In the genomic region with DNA sequence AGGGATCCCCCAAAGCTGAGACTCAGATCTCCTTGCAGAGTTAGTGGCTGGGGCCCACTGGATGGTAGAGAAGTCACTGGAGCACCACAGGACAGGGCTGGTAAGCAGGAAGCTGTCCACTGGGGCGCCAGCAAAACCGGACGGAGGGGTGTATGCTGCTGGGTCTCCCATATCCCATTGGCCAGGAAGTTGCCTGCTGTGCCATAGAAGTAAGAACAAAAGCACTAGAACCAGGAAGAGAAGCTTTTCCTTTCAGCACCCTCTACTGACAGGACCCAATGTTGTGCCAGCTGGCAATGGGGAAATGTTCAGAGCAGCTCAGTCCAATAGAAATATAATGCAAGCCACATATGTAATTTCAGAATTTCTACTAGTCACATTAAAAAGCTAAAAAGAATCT, we compare ENCODE assay signal across 10 cellular contexts.
DNase-seq lines count a peak whose midpoint lies in the region; ATAC-seq and TF ChIP-seq lines count a peak whose summit lies in the region.
"Had no signal": no experiment of that assay in that cellular context is flagged by ENCODE, and none has a peak within 500 bp of the region (broad histone marks: within the 10 kb centered on the region; RNA-seq: fewer than 3 reads in every experiment).

No MANE protein-coding gene starts in this region.

- no peak overlapping the region for H3K4me2 ChIP-seq in OCI-LY7 (ENCODE audit: low read length)

- no peaks in the 10 kb centered on the region for H3K4me1 ChIP-seq in OCI-LY7 (ENCODE audit: insufficient read depth, low read length, poor library complexity, severe bottlenecking)
- peaks cover 21% of the 10 kb centered on the region for H3K4me1 ChIP-seq in left ventricle myocardium inferior
- no peaks in the 10 kb centered on the region for H3K4me1 ChIP-seq in naive thymus-derived CD4-positive, alpha-beta T cell (ENCODE audit: control insufficient read depth in 2 of 2, insufficient read depth in 2 of 2, low read length in 2 of 2)

- H3K4me3 ChIP-seq in OCI-LY7 (ENCODE audit: low read depth, low read length, poor library complexity, severe bottlenecking) (no peak overlapping the region), left ventricle myocardium inferior (no peak overlapping the region)
- no peak overlapping the region for H3K4me3 ChIP-seq in naive thymus-derived CD4-positive, alpha-beta T cell (ENCODE audit: low read length)

- H3K79me2 ChIP-seq in OCI-LY7 (ENCODE audit: insufficient read depth, low read depth, low read length): no peaks in the 10 kb centered on the region

- DNase-seq in A172 (ENCODE audit: low spot score) (peak; percentile 75), HFFc6 (no peak), OCI-LY7 (ENCODE audit: low spot score) (peak; percentile 1), left ventricle myocardium inferior (peak; percentile 19)
- DNase-seq in stimulated activated CD4-positive, alpha-beta T cell treated with anti-CD3 and anti-CD28 coated beads, Interleukin-15, amount 100 ng/mL, for 24 hours: no peak
- no peak for DNase-seq in activated naive CD8-positive, alpha-beta T cell treated with anti-CD3 and anti-CD28 coated beads, Interleukin-2, amount 50 U/mL, for 24 hours
- DNase-seq in naive thymus-derived CD4-positive, alpha-beta T cell: no peak
- no peak for DNase-seq in stimulated activated CD4-positive, alpha-beta T cell treated with anti-CD3 and anti-CD28 coated beads, Interleukin-4, amount 100 ng/mL, for 24 hours
- DNase-seq: CD4-positive, CD25-positive, alpha-beta regulatory T cell; stimulated activated CD4-positive, alpha-beta T cell treated with anti-CD3 and anti-CD28 coated beads, Interleukin-4, amount 100 ng/mL, for 4 hours had no signal

- no peaks in the 10 kb centered on the region for H3K36me3 Mint-ChIP-seq in HFFc6 (ENCODE audit: low read depth)
- no peaks in the 10 kb centered on the region for H3K36me3 Mint-ChIP-seq in activated naive CD8-positive, alpha-beta T cell treated with anti-CD3 and anti-CD28 coated beads, Interleukin-2, amount 50 U/mL, for 24 hours (ENCODE audit: low read depth)
- no peaks in the 10 kb centered on the region for H3K36me3 Mint-ChIP-seq in naive thymus-derived CD4-positive, alpha-beta T cell
- H3K36me3 Mint-ChIP-seq: CD4-positive, CD25-positive, alpha-beta regulatory T cell had no signal

- intact Hi-C loops in OCI-LY7 (cut with micrococcal nuclease; ENCODE audit: unreplicated experiment) (no loop called here), left ventricle myocardium inferior (cut with micrococcal nuclease) (no loop called here)
- intact Hi-C loops in naive thymus-derived CD4-positive, alpha-beta T cell (cut with micrococcal nuclease): no loop called here

- peaks cover 24% of the 10 kb centered on the region for H3K27me3 Mint-ChIP-seq in HFFc6 (ENCODE audit: insufficient read depth)
- peaks cover 5% of the 10 kb centered on the region for H3K27me3 Mint-ChIP-seq in activated naive CD8-positive, alpha-beta T cell treated with anti-CD3 and anti-CD28 coated beads, Interleukin-2, amount 50 U/mL, for 24 hours
- H3K27me3 Mint-ChIP-seq in naive thymus-derived CD4-positive, alpha-beta T cell: peaks cover 10 to 25% (median 23%) of the 10 kb centered on the region in 5 donors

- H3K27ac ChIP-seq in OCI-LY7 (ENCODE audit: low read depth, low read length, poor library complexity, severe bottlenecking): no peak overlapping the region
- no peak overlapping the region for H3K27ac ChIP-seq in left ventricle myocardium inferior (replicated peaks)
- H3K27ac ChIP-seq in naive thymus-derived CD4-positive, alpha-beta T cell (ENCODE audit: low read depth, low read length): no peak overlapping the region

- no peaks in the 10 kb centered on the region for H3K27me3 ChIP-seq in left ventricle myocardium inferior (ENCODE audit: low read depth)
- H3K27me3 ChIP-seq in naive thymus-derived CD4-positive, alpha-beta T cell (ENCODE audit: control insufficient read depth in 2 of 2, insufficient read depth in 2 of 2, low read length in 2 of 2): no peaks in the 10 kb centered on the region

- no peak overlapping the region for H3K4me3 Mint-ChIP-seq in HFFc6
- no peak overlapping the region for H3K4me3 Mint-ChIP-seq in activated naive CD8-positive, alpha-beta T cell treated with anti-CD3 and anti-CD28 coated beads, Interleukin-2, amount 50 U/mL, for 24 hours
- no peak overlapping the region for H3K4me3 Mint-ChIP-seq in naive thymus-derived CD4-positive, alpha-beta T cell
- H3K4me3 Mint-ChIP-seq: CD4-positive, CD25-positive, alpha-beta regulatory T cell had no signal

- CTCF ChIA-PET in OCI-LY7 (lab: Charles Lee; ENCODE audit: unreplicated experiment): no interaction called here
- CTCF ChIA-PET in naive thymus-derived CD4-positive, alpha-beta T cell (lab: Charles Lee): no interaction called here

- H4K20me1 ChIP-seq in OCI-LY7 (ENCODE audit: insufficient read depth, low read length): no peaks in the 10 kb centered on the region

- no peak overlapping the region for H3K27ac Mint-ChIP-seq in HFFc6
- H3K27ac Mint-ChIP-seq in activated naive CD8-positive, alpha-beta T cell treated with anti-CD3 and anti-CD28 coated beads, Interleukin-2, amount 50 U/mL, for 24 hours: no peak overlapping the region
- H3K27ac Mint-ChIP-seq in naive thymus-derived CD4-positive, alpha-beta T cell: no peak overlapping the region
- H3K27ac Mint-ChIP-seq: CD4-positive, CD25-positive, alpha-beta regulatory T cell had no signal

- H2AFZ ChIP-seq in OCI-LY7 (ENCODE audit: low read length): no peak overlapping the region

- TF ChIP-seq CTCF in HFFc6 (IDR thresholded peaks at IDR 0.05) (peak; percentile 19; the same call in 1 of the 2 replicates), OCI-LY7 (conservative IDR thresholded peaks at IDR 0.05; ENCODE audit: low read length) (peak; percentile 27; the same call in 1 of the 2 replicates), left ventricle myocardium inferior (IDR thresholded peaks at IDR 0.05; ENCODE audit: borderline replicate concordance) (no peak)

- no TSS peak for BruUV-seq in OCI-LY7 (replicated peaks; lab: Mats Ljungman, UMichigan)

- H3K4me1 Mint-ChIP-seq in HFFc6 (ENCODE audit: low read depth): peaks cover 6% of the 10 kb centered on the region
- no peaks in the 10 kb centered on the region for H3K4me1 Mint-ChIP-seq in activated naive CD8-positive, alpha-beta T cell treated with anti-CD3 and anti-CD28 coated beads, Interleukin-2, amount 50 U/mL, for 24 hours
- H3K4me1 Mint-ChIP-seq in naive thymus-derived CD4-positive, alpha-beta T cell: no peaks in the 10 kb centered on the region
- H3K4me1 Mint-ChIP-seq: CD4-positive, CD25-positive, alpha-beta regulatory T cell had no signal

- H3K9me2 ChIP-seq in OCI-LY7 (ENCODE audit: insufficient read depth, low read length): no peaks in the 10 kb centered on the region

- POLR2A ChIA-PET in OCI-LY7 (lab: Charles Lee): no interaction called here
- POLR2A ChIA-PET in naive thymus-derived CD4-positive, alpha-beta T cell (lab: Charles Lee): no interaction called here

- no peaks in the 10 kb centered on the region for H3K9me3 Mint-ChIP-seq in HFFc6
- H3K9me3 Mint-ChIP-seq in activated naive CD8-positive, alpha-beta T cell treated with anti-CD3 and anti-CD28 coated beads, Interleukin-2, amount 50 U/mL, for 24 hours: no peaks in the 10 kb centered on the region
- no peaks in the 10 kb centered on the region for H3K9me3 Mint-ChIP-seq in naive thymus-derived CD4-positive, alpha-beta T cell
- H3K9me3 Mint-ChIP-seq: CD4-positive, CD25-positive, alpha-beta regulatory T cell had no signal

- H3K36me3 ChIP-seq in OCI-LY7 (ENCODE audit: insufficient read depth, low read length): no peaks in the 10 kb centered on the region
- no peaks in the 10 kb centered on the region for H3K36me3 ChIP-seq in left ventricle myocardium inferior
- H3K36me3 ChIP-seq in naive thymus-derived CD4-positive, alpha-beta T cell (ENCODE audit: control insufficient read depth in 2 of 3, insufficient read depth in 3 of 3, low read length in 3 of 3): no peaks in the 10 kb centered on the region

- ATAC-seq in activated naive CD8-positive, alpha-beta T cell treated with anti-CD3 and anti-CD28 coated beads, Interleukin-2, amount 50 U/mL, for 24 hours: no peak
- no peak for ATAC-seq in naive thymus-derived CD4-positive, alpha-beta T cell

- H3K9me3 ChIP-seq in OCI-LY7 (ENCODE audit: low read length): no peaks in the 10 kb centered on the region
- H3K9me3 ChIP-seq in left ventricle myocardium inferior (replicated peaks): no peaks in the 10 kb centered on the region
- H3K9me3 ChIP-seq in naive thymus-derived CD4-positive, alpha-beta T cell (ENCODE audit: control insufficient read depth in 2 of 3, low read length in 3 of 3): no peaks in the 10 kb centered on the region

Comparison
In these comparisons a context has a peak if more than half of its experiments do, and no peak if none do; other contexts are left out.
1. DNase-seq: peak in A172 (single experiment), OCI-LY7 (single experiment) and left ventricle myocardium inferior (single experiment); none in HFFc6 (single experiment), stimulated activated CD4-positive, alpha-beta T cell treated with anti-CD3 and anti-CD28 coated beads, Interleukin-15, amount 100 ng/mL, for 24 hours (single experiment), activated naive CD8-positive, alpha-beta T cell treated with anti-CD3 and anti-CD28 coated beads, Interleukin-2, amount 50 U/mL, for 24 hours (single experiment), naive thymus-derived CD4-positive, alpha-beta T cell (0 of 9) and stimulated activated CD4-positive, alpha-beta T cell treated with anti-CD3 and anti-CD28 coated beads, Interleukin-4, amount 100 ng/mL, for 24 hours (single experiment).